12 cellular contexts compared by ENCODE assay signal in the genomic region with DNA sequence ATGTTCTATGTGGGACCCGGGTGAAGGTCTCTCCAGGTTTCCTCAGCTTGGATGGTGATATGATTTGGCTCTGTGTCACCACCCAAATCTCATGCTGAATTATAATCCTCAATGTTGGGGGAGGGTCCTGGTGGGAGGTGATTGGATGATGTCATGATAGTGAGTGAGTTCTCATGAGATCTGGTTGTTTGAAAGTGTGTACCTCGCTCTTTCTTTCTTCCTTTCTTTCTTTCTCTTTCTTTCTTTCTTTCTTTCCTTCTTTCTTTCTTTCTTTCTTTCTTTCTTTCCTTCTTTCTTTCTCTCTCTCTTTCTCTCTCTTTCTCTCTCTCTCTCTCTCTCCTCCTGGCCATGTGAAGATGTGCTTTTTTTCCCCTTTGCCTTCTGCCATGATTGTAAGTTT. TPM values are rescaled to one million over a fixed set of nuclear protein-coding genes. Genes with fewer than 3 reads are reported as not detected.
"Had no signal": no experiment of that assay in that cellular context is flagged by ENCODE, and none has a peak within 500 bp of the region (broad histone marks: within the 10 kb centered on the region; RNA-seq: fewer than 3 reads in every experiment).

No MANE protein-coding gene starts in this region.

RNA-seq across cellular contexts. Expression of a gene that starts 51.2 kb away (rescaled TPM):
- total RNA-seq: activated B cell treated with CpG ODN at 0.5 μM for 24 hours; activated CD4-positive, alpha-beta T cell treated with anti-CD3 and anti-CD28 coated beads, Interleukin-2, amount 10 ng/mL, durations not matched to agents 24 days and 14 days; activated naive CD8-positive, alpha-beta T cell treated with anti-CD3 and anti-CD28 coated beads, Interleukin-2, amount 10 ng/mL, durations not matched to agents 7 days and 5 days; activated T-cell treated with anti-CD3 and anti-CD28 coated beads, Interleukin-2, amount 50 U/mL, for 4 hours; activated T-helper 1 cell treated with anti-CD3 and anti-CD28 coated beads, Interleukin-12 subunit alpha, Interleukin-12 subunit beta, Interleukin-2, Interleukin-4 antibody, amounts not matched to agents 30 ng/mL and 10 ng/mL and 1 ng/mL, durations not matched to agents 14 hours and 24 hours and 36 hours; activated T-helper 17 cell treated with anti-CD3 and anti-CD28 coated beads, Interleukin-2, amount 50 U/mL, for 72 hours; ascending aorta; cardiac septum; cerebellum; T-helper 17 cell; T-helper 2 cell treated with Interferon-gamma antibody and Interleukin-4, amounts not matched to agents 100 ng/mL and 5 ng/mL, for 36 hours had no signal
- polyA plus RNA-seq: adipose tissue had no signal
